12 cellular contexts compared by ENCODE assay signal in genomic region chr7:143015102-143015501, GRCh38. TPM values are rescaled to one million over a fixed set of nuclear protein-coding genes. Genes with fewer than 3 reads are reported as not detected.
DNase-seq lines count a peak whose midpoint lies in the region; ATAC-seq and TF ChIP-seq lines count a peak whose summit lies in the region.
"Had no signal": no experiment of that assay in that cellular context is flagged by ENCODE, and none has a peak within 500 bp of the region (broad histone marks: within the 10 kb centered on the region; RNA-seq: fewer than 3 reads in every experiment).

No MANE protein-coding gene starts in this region.

- ATAC-seq in GM18498 (IDR thresholded peaks at IDR 0.05; ENCODE audit: unreplicated experiment) (peak; percentile 95), GM21381 (IDR thresholded peaks at IDR 0.05; ENCODE audit: unreplicated experiment) (peak; percentile 92), HG03045 (IDR thresholded peaks at IDR 0.05; ENCODE audit: unreplicated experiment) (peak; percentile 90), HG02840 (IDR thresholded peaks at IDR 0.05; ENCODE audit: low FRiP score, unreplicated experiment) (no peak)
- ATAC-seq in activated naive CD8-positive, alpha-beta T cell treated with anti-CD3 and anti-CD28 coated beads, Interleukin-2, amount 50 U/mL, for 24 hours: no peak
- ATAC-seq in activated T-helper 17 cell treated with anti-CD3 and anti-CD28 coated beads, Interleukin-2, amount 50 U/mL, for 72 hours (replicated peaks): no peak

- H3K27me3 ChIP-seq in SU-DHL-6 (ENCODE audit: low read length): no peaks in the 10 kb centered on the region

- H3K79me2 ChIP-seq in SU-DHL-6 (ENCODE audit: insufficient read depth, low read length): no peaks in the 10 kb centered on the region

- H3F3A ChIP-seq in SU-DHL-6 (ENCODE audit: insufficient read depth): no peaks in the 10 kb centered on the region

- peak overlapping the region; percentile 37 for H3K4me2 ChIP-seq in SU-DHL-6 (ENCODE audit: low read depth, low read length, poor library complexity, severe bottlenecking)

- H3K27me3 Mint-ChIP-seq in activated naive CD8-positive, alpha-beta T cell treated with anti-CD3 and anti-CD28 coated beads, Interleukin-2, amount 50 U/mL, for 24 hours: peaks cover 6% of the 10 kb centered on the region
- peaks cover 19% of the 10 kb centered on the region for H3K27me3 Mint-ChIP-seq in activated T-helper 17 cell treated with anti-CD3 and anti-CD28 coated beads, Interleukin-2, amount 50 U/mL, for 72 hours

- H3K36me3 ChIP-seq in SU-DHL-6 (ENCODE audit: low read length): no peaks in the 10 kb centered on the region

- H2AFZ ChIP-seq in SU-DHL-6 (ENCODE audit: low read depth, low read length, severe bottlenecking): no peak overlapping the region

- peaks cover 8% of the 10 kb centered on the region for H3K9me3 Mint-ChIP-seq in activated naive CD8-positive, alpha-beta T cell treated with anti-CD3 and anti-CD28 coated beads, Interleukin-2, amount 50 U/mL, for 24 hours
- H3K9me3 Mint-ChIP-seq in activated T-helper 17 cell treated with anti-CD3 and anti-CD28 coated beads, Interleukin-2, amount 50 U/mL, for 72 hours: no peaks in the 10 kb centered on the region

- H3K9me2 ChIP-seq in SU-DHL-6 (replicated peaks; ENCODE audit: insufficient read depth, low read length): no peaks in the 10 kb centered on the region

- H3K27ac Mint-ChIP-seq in activated naive CD8-positive, alpha-beta T cell treated with anti-CD3 and anti-CD28 coated beads, Interleukin-2, amount 50 U/mL, for 24 hours: no peak overlapping the region
- H3K27ac Mint-ChIP-seq in activated T-helper 17 cell treated with anti-CD3 and anti-CD28 coated beads, Interleukin-2, amount 50 U/mL, for 72 hours: no peak overlapping the region

- DNase-seq in activated naive CD8-positive, alpha-beta T cell treated with anti-CD3 and anti-CD28 coated beads, Interleukin-2, amount 50 U/mL, for 24 hours: no peak
- no peak for DNase-seq in NCI-H524 (lab: John Stamatoyannopoulos, UW)
- DNase-seq: NCI-H446 had no signal

- H3K27ac ChIP-seq in SU-DHL-6 (ENCODE audit: low read depth, low read length): peak overlapping the region; percentile 53

- no peaks in the 10 kb centered on the region for H3K9me3 ChIP-seq in SU-DHL-6 (ENCODE audit: insufficient read depth, low read length)

- peaks cover 2% of the 10 kb centered on the region for H3K36me3 Mint-ChIP-seq in activated naive CD8-positive, alpha-beta T cell treated with anti-CD3 and anti-CD28 coated beads, Interleukin-2, amount 50 U/mL, for 24 hours (ENCODE audit: low read depth)
- H3K36me3 Mint-ChIP-seq in activated T-helper 17 cell treated with anti-CD3 and anti-CD28 coated beads, Interleukin-2, amount 50 U/mL, for 72 hours (ENCODE audit: low read depth): no peaks in the 10 kb centered on the region

- H3K9ac ChIP-seq in SU-DHL-6 (ENCODE audit: low read length): peak overlapping the region; percentile 31; the same call in 1 of the 2 replicates

- H3K4me3 Mint-ChIP-seq in activated naive CD8-positive, alpha-beta T cell treated with anti-CD3 and anti-CD28 coated beads, Interleukin-2, amount 50 U/mL, for 24 hours: no peak overlapping the region
- no peak overlapping the region for H3K4me3 Mint-ChIP-seq in activated T-helper 17 cell treated with anti-CD3 and anti-CD28 coated beads, Interleukin-2, amount 50 U/mL, for 72 hours

- TF ChIP-seq CTCF in SU-DHL-6 (IDR thresholded peaks at IDR 0.05; ENCODE audit: insufficient read depth, low read length, poor library complexity, severe bottlenecking): no peak

- peaks cover 13% of the 10 kb centered on the region for H3K4me1 Mint-ChIP-seq in activated naive CD8-positive, alpha-beta T cell treated with anti-CD3 and anti-CD28 coated beads, Interleukin-2, amount 50 U/mL, for 24 hours
- no peaks in the 10 kb centered on the region for H3K4me1 Mint-ChIP-seq in activated T-helper 17 cell treated with anti-CD3 and anti-CD28 coated beads, Interleukin-2, amount 50 U/mL, for 72 hours

- H3K4me3 ChIP-seq in SU-DHL-6 (ENCODE audit: insufficient read depth, low read length, poor library complexity, severe bottlenecking): no peak overlapping the region

- no peaks in the 10 kb centered on the region for H4K20me1 ChIP-seq in SU-DHL-6 (ENCODE audit: low read depth, low read length)

RNA-seq across cellular contexts. Expression of gene OR9A2, which starts 11.8 kb away (rescaled TPM):
- under 1 TPM in 1 of 2 donors, not detected in 1; 0.24 TPM for total RNA-seq in activated T-helper 17 cell treated with anti-CD3 and anti-CD28 coated beads, Interleukin-2, amount 50 U/mL, for 72 hours
- total RNA-seq: bronchial epithelial cell, kidney epithelial cell, omental fat pad had no signal

RNA-seq across cellular contexts. Expression of gene OR6V1, which starts 37.0 kb away (rescaled TPM):
- total RNA-seq in activated T-helper 17 cell treated with anti-CD3 and anti-CD28 coated beads, Interleukin-2, amount 50 U/mL, for 72 hours: not detected
- total RNA-seq: bronchial epithelial cell, kidney epithelial cell, omental fat pad had no signal

RNA-seq across cellular contexts. Expression of gene KEL, which starts 52.9 kb away (rescaled TPM):
- 1 to 10 TPM in 1 of 2 donors, under 1 TPM in 1; 0.24 to 1.9 TPM for total RNA-seq in activated T-helper 17 cell treated with anti-CD3 and anti-CD28 coated beads, Interleukin-2, amount 50 U/mL, for 72 hours
- total RNA-seq: bronchial epithelial cell, kidney epithelial cell had no signal

Comparison
In these comparisons a context has a peak if more than half of its experiments do, and no peak if none do; other contexts are left out.
1. ATAC-seq: peak in GM18498 (single experiment), GM21381 (single experiment) and HG03045 (single experiment); none in activated naive CD8-positive, alpha-beta T cell treated with anti-CD3 and anti-CD28 coated beads, Interleukin-2, amount 50 U/mL, for 24 hours (single experiment), activated T-helper 17 cell treated with anti-CD3 and anti-CD28 coated beads, Interleukin-2, amount 50 U/mL, for 72 hours (single experiment) and HG02840 (single experiment).